1 cellular context compared by ENCODE assay signal in the genomic region with DNA sequence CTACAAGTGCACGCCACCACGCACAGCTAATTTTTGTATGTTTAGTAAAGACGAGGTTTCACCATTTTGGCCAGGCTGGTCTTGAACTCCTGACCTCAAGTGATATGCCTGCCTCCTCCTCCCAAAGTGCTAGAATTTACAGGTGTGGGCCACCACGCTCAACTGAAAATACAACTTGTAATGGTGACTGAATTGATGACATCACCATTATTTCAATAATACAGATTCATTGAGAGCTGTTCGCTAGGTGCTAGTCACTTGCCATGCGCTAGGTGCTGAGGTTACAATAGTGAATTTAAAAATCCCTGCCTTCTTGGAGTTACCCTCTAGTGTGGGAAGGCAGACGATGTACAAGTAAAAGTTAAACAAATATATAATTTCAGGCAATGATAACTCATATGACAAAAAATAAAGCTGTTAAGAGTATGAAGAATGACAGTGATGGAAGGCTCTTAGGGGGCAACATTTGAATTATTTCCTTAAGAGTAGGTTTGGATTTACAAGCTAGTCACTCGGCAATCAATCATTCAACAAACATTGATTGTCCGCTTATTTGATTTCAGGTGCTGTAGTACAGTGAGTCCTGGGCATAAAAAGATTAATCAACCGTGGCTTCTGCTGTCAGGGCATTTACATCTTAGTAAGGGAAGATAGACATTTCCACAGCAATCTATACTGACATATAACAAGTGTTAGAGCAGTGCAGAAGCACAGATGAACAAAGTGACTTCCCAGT.
TF ChIP-seq lines count a peak whose summit lies in the region.

No MANE protein-coding gene starts in this region.

TF ChIP-seq in HepG2, 621 proteins besides CTCF, POLR2A, EP300 and RAD21:
- TF ChIP-seq ATF7 (IDR thresholded peaks at IDR 0.05), result peak; percentile 94
- TF ChIP-seq ATF7 (CRISPR knock-in tag; IDR thresholded peaks at IDR 0.05), result no peak
- TF ChIP-seq ZNF263 (CRISPR knock-in tag; IDR thresholded peaks at IDR 0.05), result no peak
- no peak for TF ChIP-seq ZSCAN21 (CRISPR knock-in tag; IDR thresholded peaks at IDR 0.05; ENCODE audit: borderline replicate concordance)
- 0 out of 4 replicates have a peak, but pooled peaks of 1 of the 2 experiments have one; percentile 16 for TF ChIP-seq MAFK (conservative IDR thresholded peaks at IDR 0.05 in 1 of 2, IDR thresholded peaks at IDR 0.05 in 1 of 2; ENCODE audit: low read length in 2 of 2)
- no peak for TF ChIP-seq ZC3H4 (CRISPR knock-in tag; IDR thresholded peaks at IDR 0.05; ENCODE audit: borderline replicate concordance)
- peak; percentile 73 for TF ChIP-seq CREB1 (IDR thresholded peaks at IDR 0.05)
- TF ChIP-seq CREB1 (CRISPR knock-in tag; IDR thresholded peaks at IDR 0.05), result no peak
- no peak for TF ChIP-seq THYN1 (CRISPR knock-in tag; IDR thresholded peaks at IDR 0.05; ENCODE audit: borderline replicate concordance, low read depth)
- TF ChIP-seq, protein P1, sequence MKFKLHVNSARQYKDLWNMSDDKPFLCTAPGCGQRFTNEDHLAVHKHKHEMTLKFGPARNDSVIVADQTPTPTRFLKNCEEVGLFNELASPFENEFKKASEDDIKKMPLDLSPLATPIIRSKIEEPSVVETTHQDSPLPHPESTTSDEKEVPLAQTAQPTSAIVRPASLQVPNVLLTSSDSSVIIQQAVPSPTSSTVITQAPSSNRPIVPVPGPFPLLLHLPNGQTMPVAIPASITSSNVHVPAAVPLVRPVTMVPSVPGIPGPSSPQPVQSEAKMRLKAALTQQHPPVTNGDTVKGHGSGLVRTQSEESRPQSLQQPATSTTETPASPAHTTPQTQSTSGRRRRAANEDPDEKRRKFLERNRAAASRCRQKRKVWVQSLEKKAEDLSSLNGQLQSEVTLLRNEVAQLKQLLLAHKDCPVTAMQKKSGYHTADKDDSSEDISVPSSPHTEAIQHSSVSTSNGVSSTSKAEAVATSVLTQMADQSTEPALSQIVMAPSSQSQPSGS (CRISPR knock-in tag; IDR thresholded peaks at IDR 0.05), result no peak
